In genomic region chr17:5715478-5715877, GRCh38 we compare ENCODE assay signal across 1 cellular context.
TF ChIP-seq lines count a peak whose summit lies in the region.

No MANE protein-coding gene starts in this region.

TF ChIP-seq in IMR-90, 13 proteins besides CTCF, POLR2A, EP300 and RAD21 (continued from another document):
- TF ChIP-seq BHLHE40 (IDR thresholded peaks at IDR 0.05; ENCODE audit: low read depth, low read length) (no peak), SMC3 (IDR thresholded peaks at IDR 0.05; ENCODE audit: low read depth, low read length) (no peak)
